1 cellular context compared by ENCODE assay signal in the genomic region with DNA sequence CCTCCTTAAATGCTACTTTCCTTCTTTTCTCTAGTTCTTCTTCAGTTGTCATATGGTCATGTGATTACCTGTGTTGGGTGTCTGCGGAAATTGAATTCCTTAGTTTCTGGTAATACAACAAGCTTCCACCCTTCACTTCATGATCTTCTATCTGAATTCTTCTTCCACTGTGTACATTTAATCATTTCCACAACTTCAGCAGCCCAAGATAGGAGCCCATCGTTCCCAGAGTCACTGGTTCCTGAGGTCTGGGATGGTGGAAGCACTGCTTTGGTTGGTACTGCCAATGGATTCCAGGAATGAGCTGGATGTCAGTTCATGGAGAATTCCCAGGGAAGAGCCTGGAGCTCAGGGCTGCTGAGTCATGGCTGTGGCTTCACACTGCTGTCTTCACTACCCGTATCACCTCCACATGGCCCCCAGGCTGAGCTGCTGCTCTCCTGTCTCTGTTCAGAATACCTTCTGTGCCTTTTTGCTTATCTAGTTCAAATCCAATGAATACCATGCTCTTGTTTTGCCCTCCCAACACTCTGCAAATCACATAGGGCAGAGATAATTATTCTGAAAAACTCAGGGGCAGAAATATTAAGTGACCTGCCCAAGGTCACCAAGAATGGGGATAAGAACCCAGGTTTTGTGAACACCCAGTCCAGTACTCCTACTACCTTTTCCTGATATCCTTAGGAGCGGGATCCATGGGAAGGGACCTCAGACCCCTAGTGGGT.
TF ChIP-seq lines count a peak whose summit lies in the region.

No MANE protein-coding gene starts in this region.

TF ChIP-seq in GM23338, 12 proteins besides CTCF, POLR2A, EP300 and RAD21 (continued from another document):
- TF ChIP-seq, protein P1, sequence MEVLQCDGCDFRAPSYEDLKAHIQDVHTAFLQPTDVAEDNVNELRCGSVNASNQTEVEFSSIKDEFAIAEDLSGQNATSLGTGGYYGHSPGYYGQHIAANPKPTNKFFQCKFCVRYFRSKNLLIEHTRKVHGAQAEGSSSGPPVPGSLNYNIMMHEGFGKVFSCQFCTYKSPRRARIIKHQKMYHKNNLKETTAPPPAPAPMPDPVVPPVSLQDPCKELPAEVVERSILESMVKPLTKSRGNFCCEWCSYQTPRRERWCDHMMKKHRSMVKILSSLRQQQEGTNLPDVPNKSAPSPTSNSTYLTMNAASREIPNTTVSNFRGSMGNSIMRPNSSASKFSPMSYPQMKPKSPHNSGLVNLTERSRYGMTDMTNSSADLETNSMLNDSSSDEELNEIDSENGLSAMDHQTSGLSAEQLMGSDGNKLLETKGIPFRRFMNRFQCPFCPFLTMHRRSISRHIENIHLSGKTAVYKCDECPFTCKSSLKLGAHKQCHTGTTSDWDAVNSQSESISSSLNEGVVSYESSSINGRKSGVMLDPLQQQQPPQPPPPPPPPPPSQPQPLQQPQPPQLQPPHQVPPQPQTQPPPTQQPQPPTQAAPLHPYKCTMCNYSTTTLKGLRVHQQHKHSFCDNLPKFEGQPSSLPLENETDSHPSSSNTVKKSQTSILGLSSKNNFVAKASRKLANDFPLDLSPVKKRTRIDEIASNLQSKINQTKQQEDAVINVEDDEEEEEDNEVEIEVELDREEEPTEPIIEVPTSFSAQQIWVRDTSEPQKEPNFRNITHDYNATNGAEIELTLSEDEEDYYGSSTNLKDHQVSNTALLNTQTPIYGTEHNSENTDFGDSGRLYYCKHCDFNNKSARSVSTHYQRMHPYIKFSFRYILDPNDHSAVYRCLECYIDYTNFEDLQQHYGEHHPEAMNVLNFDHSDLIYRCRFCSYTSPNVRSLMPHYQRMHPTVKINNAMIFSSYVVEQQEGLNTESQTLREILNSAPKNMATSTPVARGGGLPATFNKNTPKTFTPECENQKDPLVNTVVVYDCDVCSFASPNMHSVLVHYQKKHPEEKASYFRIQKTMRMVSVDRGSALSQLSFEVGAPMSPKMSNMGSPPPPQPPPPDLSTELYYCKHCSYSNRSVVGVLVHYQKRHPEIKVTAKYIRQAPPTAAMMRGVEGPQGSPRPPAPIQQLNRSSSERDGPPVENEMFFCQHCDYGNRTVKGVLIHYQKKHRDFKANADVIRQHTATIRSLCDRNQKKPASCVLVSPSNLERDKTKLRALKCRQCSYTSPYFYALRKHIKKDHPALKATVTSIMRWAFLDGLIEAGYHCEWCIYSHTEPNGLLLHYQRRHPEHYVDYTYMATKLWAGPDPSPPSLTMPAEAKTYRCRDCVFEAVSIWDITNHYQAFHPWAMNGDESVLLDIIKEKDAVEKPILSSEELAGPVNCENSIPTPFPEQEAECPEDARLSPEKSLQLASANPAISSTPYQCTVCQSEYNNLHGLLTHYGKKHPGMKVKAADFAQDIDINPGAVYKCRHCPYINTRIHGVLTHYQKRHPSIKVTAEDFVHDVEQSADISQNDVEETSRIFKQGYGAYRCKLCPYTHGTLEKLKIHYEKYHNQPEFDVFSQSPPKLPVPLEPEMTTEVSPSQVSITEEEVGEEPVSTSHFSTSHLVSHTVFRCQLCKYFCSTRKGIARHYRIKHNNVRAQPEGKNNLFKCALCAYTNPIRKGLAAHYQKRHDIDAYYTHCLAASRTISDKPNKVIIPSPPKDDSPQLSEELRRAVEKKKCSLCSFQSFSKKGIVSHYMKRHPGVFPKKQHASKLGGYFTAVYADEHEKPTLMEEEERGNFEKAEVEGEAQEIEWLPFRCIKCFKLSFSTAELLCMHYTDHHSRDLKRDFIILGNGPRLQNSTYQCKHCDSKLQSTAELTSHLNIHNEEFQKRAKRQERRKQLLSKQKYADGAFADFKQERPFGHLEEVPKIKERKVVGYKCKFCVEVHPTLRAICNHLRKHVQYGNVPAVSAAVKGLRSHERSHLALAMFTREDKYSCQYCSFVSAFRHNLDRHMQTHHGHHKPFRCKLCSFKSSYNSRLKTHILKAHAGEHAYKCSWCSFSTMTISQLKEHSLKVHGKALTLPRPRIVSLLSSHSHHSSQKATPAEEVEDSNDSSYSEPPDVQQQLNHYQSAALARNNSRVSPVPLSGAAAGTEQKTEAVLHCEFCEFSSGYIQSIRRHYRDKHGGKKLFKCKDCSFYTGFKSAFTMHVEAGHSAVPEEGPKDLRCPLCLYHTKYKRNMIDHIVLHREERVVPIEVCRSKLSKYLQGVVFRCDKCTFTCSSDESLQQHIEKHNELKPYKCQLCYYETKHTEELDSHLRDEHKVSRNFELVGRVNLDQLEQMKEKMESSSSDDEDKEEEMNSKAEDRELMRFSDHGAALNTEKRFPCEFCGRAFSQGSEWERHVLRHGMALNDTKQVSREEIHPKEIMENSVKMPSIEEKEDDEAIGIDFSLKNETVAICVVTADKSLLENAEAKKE (CRISPR knock-in tag; IDR thresholded peaks at IDR 0.05), result no peak
- no peak for TF ChIP-seq EZH2phosphoT487 (IDR thresholded peaks at IDR 0.05; ENCODE audit: unreplicated experiment)
- TF ChIP-seq STAT1 (IDR thresholded peaks at IDR 0.05; ENCODE audit: unreplicated experiment), result no peak
- no peak for TF ChIP-seq JUNB (IDR thresholded peaks at IDR 0.05; ENCODE audit: unreplicated experiment)
- no peak for TF ChIP-seq POLR2AphosphoS5 (IDR thresholded peaks at IDR 0.05; ENCODE audit: low read depth)
- TF ChIP-seq, protein P2, sequence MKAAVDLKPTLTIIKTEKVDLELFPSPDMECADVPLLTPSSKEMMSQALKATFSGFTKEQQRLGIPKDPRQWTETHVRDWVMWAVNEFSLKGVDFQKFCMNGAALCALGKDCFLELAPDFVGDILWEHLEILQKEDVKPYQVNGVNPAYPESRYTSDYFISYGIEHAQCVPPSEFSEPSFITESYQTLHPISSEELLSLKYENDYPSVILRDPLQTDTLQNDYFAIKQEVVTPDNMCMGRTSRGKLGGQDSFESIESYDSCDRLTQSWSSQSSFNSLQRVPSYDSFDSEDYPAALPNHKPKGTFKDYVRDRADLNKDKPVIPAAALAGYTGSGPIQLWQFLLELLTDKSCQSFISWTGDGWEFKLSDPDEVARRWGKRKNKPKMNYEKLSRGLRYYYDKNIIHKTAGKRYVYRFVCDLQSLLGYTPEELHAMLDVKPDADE (IDR thresholded peaks at IDR 0.05), result no peak
- no peak for TF ChIP-seq EZH2 (IDR thresholded peaks at IDR 0.05; ENCODE audit: low read depth, unreplicated experiment)
- TF ChIP-seq, protein P3, sequence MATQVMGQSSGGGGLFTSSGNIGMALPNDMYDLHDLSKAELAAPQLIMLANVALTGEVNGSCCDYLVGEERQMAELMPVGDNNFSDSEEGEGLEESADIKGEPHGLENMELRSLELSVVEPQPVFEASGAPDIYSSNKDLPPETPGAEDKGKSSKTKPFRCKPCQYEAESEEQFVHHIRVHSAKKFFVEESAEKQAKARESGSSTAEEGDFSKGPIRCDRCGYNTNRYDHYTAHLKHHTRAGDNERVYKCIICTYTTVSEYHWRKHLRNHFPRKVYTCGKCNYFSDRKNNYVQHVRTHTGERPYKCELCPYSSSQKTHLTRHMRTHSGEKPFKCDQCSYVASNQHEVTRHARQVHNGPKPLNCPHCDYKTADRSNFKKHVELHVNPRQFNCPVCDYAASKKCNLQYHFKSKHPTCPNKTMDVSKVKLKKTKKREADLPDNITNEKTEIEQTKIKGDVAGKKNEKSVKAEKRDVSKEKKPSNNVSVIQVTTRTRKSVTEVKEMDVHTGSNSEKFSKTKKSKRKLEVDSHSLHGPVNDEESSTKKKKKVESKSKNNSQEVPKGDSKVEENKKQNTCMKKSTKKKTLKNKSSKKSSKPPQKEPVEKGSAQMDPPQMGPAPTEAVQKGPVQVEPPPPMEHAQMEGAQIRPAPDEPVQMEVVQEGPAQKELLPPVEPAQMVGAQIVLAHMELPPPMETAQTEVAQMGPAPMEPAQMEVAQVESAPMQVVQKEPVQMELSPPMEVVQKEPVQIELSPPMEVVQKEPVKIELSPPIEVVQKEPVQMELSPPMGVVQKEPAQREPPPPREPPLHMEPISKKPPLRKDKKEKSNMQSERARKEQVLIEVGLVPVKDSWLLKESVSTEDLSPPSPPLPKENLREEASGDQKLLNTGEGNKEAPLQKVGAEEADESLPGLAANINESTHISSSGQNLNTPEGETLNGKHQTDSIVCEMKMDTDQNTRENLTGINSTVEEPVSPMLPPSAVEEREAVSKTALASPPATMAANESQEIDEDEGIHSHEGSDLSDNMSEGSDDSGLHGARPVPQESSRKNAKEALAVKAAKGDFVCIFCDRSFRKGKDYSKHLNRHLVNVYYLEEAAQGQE (IDR thresholded peaks at IDR 0.05; ENCODE audit: unreplicated experiment), result no peak
- TF ChIP-seq ZNF331 (CRISPR knock-in tag; IDR thresholded peaks at IDR 0.05; ENCODE audit: low read depth), result no peak
- no peak for TF ChIP-seq NANOG (IDR thresholded peaks at IDR 0.05; ENCODE audit: borderline replicate concordance)
